In genomic region chr5:91139572-91140200, GRCh38 we compare ENCODE assay signal across 20 cellular contexts.
DNase-seq lines count a peak whose midpoint lies in the region; ATAC-seq, FAIRE-seq and TF ChIP-seq lines count a peak whose summit lies in the region.
"Had no signal": no experiment of that assay in that cellular context is flagged by ENCODE, and none has a peak within 500 bp of the region (broad histone marks: within the 10 kb centered on the region; RNA-seq: fewer than 3 reads in every experiment).

No MANE protein-coding gene starts in this region.

- peaks cover 0 to 7% (median 0%) of the 10 kb centered on the region in 3 donors for H3K4me1 Mint-ChIP-seq in CD8-positive, alpha-beta memory T cell
- H3K4me1 Mint-ChIP-seq: B cell; central memory CD8-positive, alpha-beta T cell; T-helper 17 cell had no signal

- H3K27me3 ChIP-seq in heart left ventricle, result no peaks in the 10 kb centered on the region
- no peaks in the 10 kb centered on the region for H3K27me3 ChIP-seq in prostate gland (replicated peaks; ENCODE audit: insufficient read depth)
- no peaks in the 10 kb centered on the region for H3K27me3 ChIP-seq in CD8-positive, alpha-beta memory T cell (ENCODE audit: insufficient read depth, low read length, poor library complexity, severe bottlenecking)

- ATAC-seq in heart left ventricle, result peak; percentile 45 to 74 (median 54)
- ATAC-seq: activated CD4-positive, alpha-beta T cell treated with anti-CD3 and anti-CD28 coated beads for 36 hours; T-helper 17 cell had no signal

- H3K27ac ChIP-seq in heart left ventricle (peak overlapping the region in 5 of 12 donors; percentile 1 to 62 (median 31)), prostate gland (peak overlapping the region; percentile 41)
- no peak overlapping the region for H3K27ac ChIP-seq in CD8-positive, alpha-beta memory T cell (ENCODE audit: low read depth, low read length)

- H3K4me3 Mint-ChIP-seq in CD8-positive, alpha-beta memory T cell, result no peak overlapping the region
- H3K4me3 Mint-ChIP-seq: activated CD4-positive, alpha-beta T cell treated with anti-CD3 and anti-CD28 coated beads for 36 hours; activated naive CD8-positive, alpha-beta T cell; B cell; central memory CD8-positive, alpha-beta T cell; T-helper 17 cell had no signal

- H3K9me3 Mint-ChIP-seq in CD8-positive, alpha-beta memory T cell, result no peaks in the 10 kb centered on the region
- H3K9me3 Mint-ChIP-seq: central memory CD8-positive, alpha-beta T cell had no signal

- CTCF ChIA-PET in CD8-positive, alpha-beta memory T cell (lab: Charles Lee), result no interaction called here

- peaks cover 0 to 36% (median 5%) of the 10 kb centered on the region in 12 donors for H3K4me1 ChIP-seq in heart left ventricle
- H3K4me1 ChIP-seq in prostate gland (replicated peaks), result no peaks in the 10 kb centered on the region
- H3K4me1 ChIP-seq in CD8-positive, alpha-beta memory T cell (ENCODE audit: insufficient read depth, low read length), result no peaks in the 10 kb centered on the region

- H3K9me3 ChIP-seq in heart left ventricle (no peaks in the 10 kb centered on the region), prostate gland (no peaks in the 10 kb centered on the region)
- H3K9me3 ChIP-seq in CD8-positive, alpha-beta memory T cell (ENCODE audit: low read length), result no peaks in the 10 kb centered on the region

- peak overlapping the region in 1 of 8 donors; percentile 44 for H3K27ac Mint-ChIP-seq in CD8-positive, alpha-beta memory T cell
- H3K27ac Mint-ChIP-seq: activated CD4-positive, alpha-beta T cell treated with anti-CD3 and anti-CD28 coated beads for 36 hours; activated naive CD8-positive, alpha-beta T cell; B cell; T-helper 17 cell had no signal

- TF ChIP-seq POLR2A in GM12891 (IDR thresholded peaks at IDR 0.05; ENCODE audit: low read depth, low read length), result no peak
- TF ChIP-seq POLR2A in heart left ventricle (IDR thresholded peaks at IDR 0.05), result no peak
- TF ChIP-seq POLR2A in prostate gland (IDR thresholded peaks at IDR 0.05), result no peak

- TF ChIP-seq CTCF in heart left ventricle (IDR thresholded peaks at IDR 0.05) (no peak), prostate gland (IDR thresholded peaks at IDR 0.05) (no peak)

- POLR2A ChIA-PET in CD8-positive, alpha-beta memory T cell (lab: Charles Lee), result no interaction called here

- FAIRE-seq in GM12891 (lab: Jason Lieb, UNC), result peak; percentile 28
- FAIRE-seq: endometrium had no signal

- H3K4me3 ChIP-seq in heart left ventricle (no peak overlapping the region), prostate gland (no peak overlapping the region)
- no peak overlapping the region for H3K4me3 ChIP-seq in CD8-positive, alpha-beta memory T cell (ENCODE audit: low read length)

- DNase-seq in GM12891 (ENCODE audit: insufficient read length, low spot score) (no peak), MV-4-11 (lab: John Stamatoyannopoulos, UW) (peak; percentile 15), heart left ventricle (no peak), prostate gland (ENCODE audit: low spot score) (no peak), GM03348 (ENCODE audit: low spot score) (no peak), AG08395 (ENCODE audit: low spot score) (no peak)
- DNase-seq in CD8-positive, alpha-beta memory T cell, result no peak
- DNase-seq in stimulated activated CD4-positive, alpha-beta T cell treated with anti-CD3 and anti-CD28 coated beads, Interleukin-4, amount 100 ng/mL, for 1 hour, result no peak
- DNase-seq: activated CD4-positive, alpha-beta T cell treated with anti-CD3 and anti-CD28 coated beads for 36 hours; activated T-cell treated with anti-CD3 and anti-CD28 coated beads, Interleukin-2, amount 50 U/mL, for 1 hour; DMS153; GOT3; left cardiac atrium; NCI-H2171; stimulated activated CD4-positive, alpha-beta T cell treated with anti-CD3 and anti-CD28 coated beads, Interleukin-2, amount 100 ng/mL, for 24 hours; T-helper 17 cell had no signal

- peaks cover 3 to 15% of the 10 kb centered on the region in 2 donors for H3K27me3 Mint-ChIP-seq in CD8-positive, alpha-beta memory T cell
- H3K27me3 Mint-ChIP-seq: activated naive CD8-positive, alpha-beta T cell; central memory CD8-positive, alpha-beta T cell had no signal

- no peaks in the 10 kb centered on the region for H3K36me3 Mint-ChIP-seq in CD8-positive, alpha-beta memory T cell
- H3K36me3 Mint-ChIP-seq: activated naive CD8-positive, alpha-beta T cell had no signal

- H3K36me3 ChIP-seq in heart left ventricle (no peaks in the 10 kb centered on the region), prostate gland (no peaks in the 10 kb centered on the region)
- no peaks in the 10 kb centered on the region for H3K36me3 ChIP-seq in CD8-positive, alpha-beta memory T cell (ENCODE audit: insufficient read depth, low read length)

- intact Hi-C loops in heart left ventricle (cut with DNase I) (no loop called here), prostate gland (cut with DNase I) (no loop called here)

TF ChIP-seq in GM12891, 5 proteins besides CTCF, POLR2A, EP300 and RAD21:
- TF ChIP-seq SPI1 (IDR thresholded peaks at IDR 0.05; ENCODE audit: low read depth, low read length) (no peak), POLR2AphosphoS5 (IDR thresholded peaks at IDR 0.05; ENCODE audit: low read depth, low read length) (no peak)
TF ChIP-seq in GM12891: peak in this region for 0.
